Comparison of ENCODE assay signal across 21 cellular contexts in genomic region chr3:177608443-177608842, GRCh38.
"Had no signal": no experiment of that assay in that cellular context is flagged by ENCODE, and none has a peak within 500 bp of the region (broad histone marks: within the 10 kb centered on the region; RNA-seq: fewer than 3 reads in every experiment).

No MANE protein-coding gene starts in this region.

- H3K4me3 Mint-ChIP-seq: activated B cell treated with CpG ODN at 0.5 μM for 24 hours; activated CD4-positive, alpha-beta memory T cell treated with anti-CD3 and anti-CD28 coated beads for 36 hours; activated CD4-positive, alpha-beta T cell treated with anti-CD3 and anti-CD28 coated beads, Interleukin-2, amount 10 ng/mL, durations not matched to agents 24 days and 14 days; activated naive CD8-positive, alpha-beta T cell treated with anti-CD3 and anti-CD28 coated beads, Interleukin-2, amount 50 U/mL, for 24 hours; activated T-cell treated with anti-CD3 and anti-CD28 coated beads, Interleukin-2, amount 50 U/mL, for 4 hours; brain; central memory CD8-positive, alpha-beta T cell; T-helper 1 cell treated with Interleukin-12 subunit alpha and Interleukin-12 subunit beta and Interleukin-4 antibody, amounts not matched to agents 30 μg/mL and 1 μg/mL, for 36 hours had no signal

- H3K4me2 ChIP-seq: KMS-11 had no signal

- H3K27ac Mint-ChIP-seq: activated B cell treated with CpG ODN at 0.5 μM for 24 hours; activated CD4-positive, alpha-beta memory T cell treated with anti-CD3 and anti-CD28 coated beads for 36 hours; activated CD4-positive, alpha-beta T cell treated with anti-CD3 and anti-CD28 coated beads, Interleukin-2, amount 10 ng/mL, durations not matched to agents 24 days and 14 days; activated naive CD4-positive, alpha-beta T cell treated with anti-CD3 and anti-CD28 coated beads, Interleukin-2, amount 50 U/mL, for 72 hours; activated naive CD8-positive, alpha-beta T cell treated with anti-CD3 and anti-CD28 coated beads, Interleukin-2, amount 50 U/mL, for 24 hours; T-helper 1 cell treated with Interleukin-12 subunit alpha and Interleukin-12 subunit beta and Interleukin-4 antibody, amounts not matched to agents 30 μg/mL and 1 μg/mL, for 36 hours had no signal

- H3K9ac ChIP-seq: KMS-11 had no signal

- H3K36me3 Mint-ChIP-seq: brain had no signal

- H3K9me3 Mint-ChIP-seq: activated B cell treated with CpG ODN at 0.5 μM for 24 hours; central memory CD8-positive, alpha-beta T cell had no signal

- H3K9me3 ChIP-seq: ascending aorta had no signal

- H3K36me3 ChIP-seq: ascending aorta had no signal

- ATAC-seq: activated naive CD4-positive, alpha-beta T cell treated with anti-CD3 and anti-CD28 coated beads, Interleukin-2, amount 50 U/mL, for 72 hours; activated naive CD8-positive, alpha-beta T cell treated with anti-CD3 and anti-CD28 coated beads, Interleukin-2, amount 50 U/mL, for 24 hours; activated T-cell treated with anti-CD3 and anti-CD28 coated beads, Interleukin-2, amount 50 U/mL, for 4 hours had no signal

- H3K27me3 Mint-ChIP-seq: activated B cell treated with CpG ODN at 0.5 μM for 24 hours; activated CD4-positive, alpha-beta memory T cell treated with anti-CD3 and anti-CD28 coated beads for 36 hours; activated CD4-positive, alpha-beta T cell treated with anti-CD3 and anti-CD28 coated beads, Interleukin-2, amount 10 ng/mL, durations not matched to agents 24 days and 14 days; activated naive CD8-positive, alpha-beta T cell treated with anti-CD3 and anti-CD28 coated beads, Interleukin-2, amount 50 U/mL, for 24 hours; brain; central memory CD8-positive, alpha-beta T cell had no signal

- H3K27ac ChIP-seq: ascending aorta, KMS-11 had no signal

- H3K27me3 ChIP-seq: ascending aorta had no signal

- H3K4me3 ChIP-seq: ascending aorta had no signal

- DNase-seq: activated B cell treated with CpG ODN at 0.5 μM for 24 hours; activated CD4-positive, alpha-beta memory T cell treated with anti-CD3 and anti-CD28 coated beads for 36 hours; activated CD4-positive, alpha-beta T cell treated with anti-CD3 and anti-CD28 coated beads for 1 hour; activated CD4-positive, alpha-beta T cell treated with anti-CD3 and anti-CD28 coated beads, Interleukin-2, amount 10 ng/mL, durations not matched to agents 24 days and 14 days; activated CD8-positive, alpha-beta memory T cell treated with anti-CD3 and anti-CD28 coated beads for 24 hours; activated effector memory CD4-positive, alpha-beta T cell treated with anti-CD3 and anti-CD28 coated beads, Interleukin-2, amount 50 U/mL, for 16 hours; activated naive CD4-positive, alpha-beta T cell treated with Interleukin-2 at 50 U/mL for 16 hours; activated naive CD8-positive, alpha-beta T cell treated with anti-CD3 and anti-CD28 coated beads, Interleukin-2, amount 50 U/mL, for 24 hours; activated T-cell treated with anti-CD3 and anti-CD28 coated beads, Interleukin-2, amount 50 U/mL, for 4 hours; amniotic stem cell; NCI-H1092; NCI-H1694 treated with DMSO at 0.1 percent for 48 hours; NCI-H2029 treated with DMSO at 0.1 percent for 48 hours; NCI-H524; SHP77 had no signal
